ENCODE assay signal across 8 cellular contexts in the genomic region with DNA sequence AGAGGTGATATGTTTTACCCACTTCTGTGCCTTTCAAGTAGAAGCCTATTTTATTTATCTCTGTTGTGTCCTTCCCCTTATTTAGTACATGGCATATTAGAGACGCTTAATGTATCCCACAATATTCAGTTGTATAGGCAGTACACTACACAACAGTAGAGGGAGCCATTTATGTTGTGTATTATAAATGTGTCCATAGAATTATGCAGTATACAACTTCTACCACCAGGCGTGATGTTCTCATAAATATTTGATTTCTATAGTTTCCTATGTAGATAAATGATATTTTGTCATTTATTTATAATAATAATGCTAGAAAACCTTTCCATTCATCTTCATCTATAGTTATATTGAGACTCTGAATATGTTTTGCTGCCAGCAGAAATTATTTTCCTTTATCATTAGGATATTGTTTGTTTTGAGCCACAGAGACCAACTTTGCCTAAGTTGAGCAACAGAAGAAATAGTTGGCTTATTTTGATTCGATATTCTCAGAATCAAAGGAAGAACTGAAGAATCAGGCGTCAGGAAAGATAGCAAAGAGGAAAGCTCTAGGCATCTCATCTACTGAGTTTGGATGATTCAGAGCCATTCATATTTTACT.
DNase-seq lines count a peak whose midpoint lies in the region; ATAC-seq and TF ChIP-seq lines count a peak whose summit lies in the region.

No MANE protein-coding gene starts in this region.

- DNase-seq in NCI-H460 (ENCODE audit: extremely low read depth, low read depth) (peak; percentile 46), fibroblast of pulmonary artery (ENCODE audit: low read depth) (peak; percentile 32), globus pallidus (ENCODE audit: low spot score) (no peak)
- DNase-seq in activated CD4-positive, alpha-beta memory T cell treated with anti-CD3 and anti-CD28 coated beads for 36 hours, result no peak
- no peak for DNase-seq in activated T-cell treated with anti-CD3 and anti-CD28 coated beads, Interleukin-2, amount 50 U/mL, for 4 hours

- no peaks in the 10 kb centered on the region for H3K27me3 Mint-ChIP-seq in activated CD4-positive, alpha-beta memory T cell treated with anti-CD3 and anti-CD28 coated beads for 36 hours
- H3K27me3 Mint-ChIP-seq in activated T-cell treated with anti-CD3 and anti-CD28 coated beads, Interleukin-2, amount 50 U/mL, for 4 hours (ENCODE audit: low read depth), result no peaks in the 10 kb centered on the region

- H4K20me1 ChIP-seq in DOHH2 (ENCODE audit: control insufficient read depth, insufficient read depth, low read depth, low read length), result no peaks in the 10 kb centered on the region

- H3K36me3 Mint-ChIP-seq in activated CD4-positive, alpha-beta memory T cell treated with anti-CD3 and anti-CD28 coated beads for 36 hours, result no peaks in the 10 kb centered on the region
- H3K36me3 Mint-ChIP-seq in activated T-cell treated with anti-CD3 and anti-CD28 coated beads, Interleukin-2, amount 50 U/mL, for 4 hours (ENCODE audit: insufficient read depth), result no peaks in the 10 kb centered on the region

- no peaks in the 10 kb centered on the region for H3K9me3 ChIP-seq in DOHH2 (ENCODE audit: control insufficient read depth, insufficient read depth, low read length)

- no peak overlapping the region for H3K4me3 Mint-ChIP-seq in activated CD4-positive, alpha-beta memory T cell treated with anti-CD3 and anti-CD28 coated beads for 36 hours
- H3K4me3 Mint-ChIP-seq in activated T-cell treated with anti-CD3 and anti-CD28 coated beads, Interleukin-2, amount 50 U/mL, for 4 hours, result no peak overlapping the region

- no peaks in the 10 kb centered on the region for H3K79me2 ChIP-seq in DOHH2 (ENCODE audit: control insufficient read depth, low read length)

- TF ChIP-seq CTCF in DOHH2 (IDR thresholded peaks at IDR 0.05; ENCODE audit: low read depth, low read length, poor library complexity, severe bottlenecking) (peak; percentile 54), fibroblast of pulmonary artery (IDR thresholded peaks at IDR 0.05; ENCODE audit: low read length, missing control alignments) (peak; percentile 44)

- no peaks in the 10 kb centered on the region for H3K4me1 Mint-ChIP-seq in activated CD4-positive, alpha-beta memory T cell treated with anti-CD3 and anti-CD28 coated beads for 36 hours (ENCODE audit: low read depth)
- no peaks in the 10 kb centered on the region for H3K4me1 Mint-ChIP-seq in activated T-cell treated with anti-CD3 and anti-CD28 coated beads, Interleukin-2, amount 50 U/mL, for 4 hours (ENCODE audit: low read depth)

- no peaks in the 10 kb centered on the region for H3K27me3 ChIP-seq in DOHH2 (ENCODE audit: control insufficient read depth, low read length)

- ATAC-seq in HG02588 (IDR thresholded peaks at IDR 0.05; ENCODE audit: unreplicated experiment) (peak; percentile 50), HG02610 (IDR thresholded peaks at IDR 0.05; ENCODE audit: unreplicated experiment) (no peak)
- no peak for ATAC-seq in activated T-cell treated with anti-CD3 and anti-CD28 coated beads, Interleukin-2, amount 50 U/mL, for 4 hours

- POLR2A ChIA-PET in activated CD4-positive, alpha-beta memory T cell treated with anti-CD3 and anti-CD28 coated beads for 36 hours (lab: Charles Lee), result no interaction called here

- H3K4me1 ChIP-seq in DOHH2 (ENCODE audit: control insufficient read depth, low read length), result no peaks in the 10 kb centered on the region

- no peaks in the 10 kb centered on the region for H3K9me2 ChIP-seq in DOHH2 (replicated peaks; ENCODE audit: control insufficient read depth, low read length)

- H3K27ac ChIP-seq in DOHH2 (ENCODE audit: low read depth, low read length), result no peak overlapping the region

- CTCF ChIA-PET in activated CD4-positive, alpha-beta memory T cell treated with anti-CD3 and anti-CD28 coated beads for 36 hours (lab: Charles Lee), result no interaction called here

- no peaks in the 10 kb centered on the region for H3K36me3 ChIP-seq in DOHH2 (ENCODE audit: control insufficient read depth, low read length)

- H3K9me3 Mint-ChIP-seq in activated CD4-positive, alpha-beta memory T cell treated with anti-CD3 and anti-CD28 coated beads for 36 hours, result peaks cover 7% of the 10 kb centered on the region
- peaks cover 5% of the 10 kb centered on the region for H3K9me3 Mint-ChIP-seq in activated T-cell treated with anti-CD3 and anti-CD28 coated beads, Interleukin-2, amount 50 U/mL, for 4 hours

- no peak overlapping the region for H3K27ac Mint-ChIP-seq in activated CD4-positive, alpha-beta memory T cell treated with anti-CD3 and anti-CD28 coated beads for 36 hours

- H3K4me3 ChIP-seq in DOHH2 (ENCODE audit: low read length) (no peak overlapping the region), fibroblast of pulmonary artery (replicated peaks; ENCODE audit: low read depth, low read length) (no peak overlapping the region)

- no peaks in the 10 kb centered on the region for H3F3A ChIP-seq in DOHH2 (ENCODE audit: control insufficient read depth, insufficient read depth)

- no peak overlapping the region for H3K4me2 ChIP-seq in DOHH2 (ENCODE audit: low read length)

- intact Hi-C loops in activated CD4-positive, alpha-beta memory T cell treated with anti-CD3 and anti-CD28 coated beads for 36 hours (cut with micrococcal nuclease), result no loop called here

Comparison
In these comparisons a context has a peak if more than half of its experiments do, and no peak if none do; other contexts are left out.
1. DNase-seq: peak in NCI-H460 (single experiment) and fibroblast of pulmonary artery (single experiment); none in globus pallidus (single experiment), activated CD4-positive, alpha-beta memory T cell treated with anti-CD3 and anti-CD28 coated beads for 36 hours (single experiment) and activated T-cell treated with anti-CD3 and anti-CD28 coated beads, Interleukin-2, amount 50 U/mL, for 4 hours (single experiment).